Comparison of ENCODE assay signal across 8 cellular contexts in the genomic region with DNA sequence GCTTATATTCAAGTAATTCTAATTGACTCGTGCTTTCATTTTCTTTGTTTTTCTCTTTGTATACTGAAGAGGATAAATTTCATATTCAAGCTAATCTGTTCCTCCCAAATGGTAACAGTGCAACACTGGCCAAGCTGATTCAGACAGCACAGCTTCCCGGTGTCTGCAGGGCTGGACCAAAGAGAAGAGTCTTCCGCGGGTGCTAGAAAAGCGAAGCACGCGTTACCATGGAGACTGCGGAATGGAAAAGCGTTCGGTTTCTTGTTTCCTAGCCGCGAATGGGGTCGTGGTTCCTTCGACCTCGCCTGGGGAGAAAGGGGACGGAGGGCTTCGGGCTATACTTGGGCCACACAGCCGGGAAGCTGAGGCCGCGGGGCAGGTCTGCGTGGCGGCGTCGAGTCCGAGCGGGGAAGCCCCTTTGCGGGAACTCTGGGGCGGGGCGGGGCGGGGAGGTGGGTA. TPM values are rescaled to one million over a fixed set of nuclear protein-coding genes. Genes with fewer than 3 reads are reported as not detected.
DNase-seq lines count a peak whose midpoint lies in the region; ATAC-seq and TF ChIP-seq lines count a peak whose summit lies in the region.

No MANE protein-coding gene starts in this region.

- no peaks in the 10 kb centered on the region for H3K9me3 ChIP-seq in OCI-LY7 (ENCODE audit: low read length)
- no peaks in the 10 kb centered on the region for H3K9me3 ChIP-seq in ovary

- 0 to 1% (median 0%) methylated on average over 30 of the region's 30 CpGs for WGBS in ovary, 3 donors

- H3K4me3 Mint-ChIP-seq in glutamatergic neuron (ENCODE audit: unreplicated experiment), result peak overlapping the region; percentile 88

- no peaks in the 10 kb centered on the region for H3K9me3 Mint-ChIP-seq in glutamatergic neuron (ENCODE audit: unreplicated experiment)

- CTCF ChIA-PET in OCI-LY7 (lab: Charles Lee; ENCODE audit: unreplicated experiment), result no interaction called here

- no peak overlapping the region for H3K27ac ChIP-seq in OCI-LY7 (ENCODE audit: low read depth, low read length, poor library complexity, severe bottlenecking)
- no peak overlapping the region for H3K27ac ChIP-seq in ovary

- ATAC-seq in HG02623 (IDR thresholded peaks at IDR 0.05; ENCODE audit: unreplicated experiment), result no peak

- no peak for TF ChIP-seq CTCF in GM12865 (IDR thresholded peaks at IDR 0.05; ENCODE audit: insufficient read depth, low read depth, low read length, missing control alignments)
- no peak for TF ChIP-seq CTCF in OCI-LY7 (conservative IDR thresholded peaks at IDR 0.05; ENCODE audit: low read length)
- TF ChIP-seq CTCF in glutamatergic neuron (IDR thresholded peaks at IDR 0.05; ENCODE audit: partially characterized antibody, unreplicated experiment), result no peak
- no peak for TF ChIP-seq CTCF in ovary (IDR thresholded peaks at IDR 0.05)

- BruUV-seq in OCI-LY7 (replicated peaks; lab: Mats Ljungman, UMichigan), result no TSS peak

- H3K36me3 ChIP-seq in OCI-LY7 (ENCODE audit: insufficient read depth, low read length) (no peaks in the 10 kb centered on the region), ovary (no peaks in the 10 kb centered on the region)

- H3K4me1 Mint-ChIP-seq in glutamatergic neuron (ENCODE audit: low read depth, unreplicated experiment), result no peaks in the 10 kb centered on the region

- no peaks in the 10 kb centered on the region for H3K9me2 ChIP-seq in OCI-LY7 (ENCODE audit: insufficient read depth, low read length)

- H2AFZ ChIP-seq in OCI-LY7 (ENCODE audit: low read length), result peak overlapping the region; percentile 81

- no peak for TF ChIP-seq POLR2A in ovary (IDR thresholded peaks at IDR 0.05)

- H3K4me3 ChIP-seq in GM12865 (ENCODE audit: low read depth, low read length) (peak overlapping the region; percentile 61), OCI-LY7 (ENCODE audit: low read depth, low read length, poor library complexity, severe bottlenecking) (peak overlapping the region; percentile 62), ovary (peak overlapping the region; percentile 38)

- peak; percentile 44 for DNase-seq in A172 (ENCODE audit: low spot score)
- DNase-seq in GM12865 (ENCODE audit: low read depth), result peak; percentile 40
- DNase-seq in OCI-LY7 (ENCODE audit: low spot score), result peak; percentile 28
- peak; percentile 42 for DNase-seq in activated naive CD4-positive, alpha-beta T cell treated with anti-CD3 and anti-CD28 coated beads, Interleukin-2, amount 50 U/mL, for 16 hours
- peak; percentile 67 for DNase-seq in glutamatergic neuron
- peak; percentile 50 to 68 (median 63) for DNase-seq in ovary
- DNase-seq in activated gamma-delta T cell treated with Interleukin-2 at 50 U/mL for 16 hours, result no peak

- H3K4me1 ChIP-seq in OCI-LY7 (ENCODE audit: insufficient read depth, low read length, poor library complexity, severe bottlenecking), result no peaks in the 10 kb centered on the region
- H3K4me1 ChIP-seq in ovary (ENCODE audit: insufficient read depth), result peaks cover 3% of the 10 kb centered on the region

- H4K20me1 ChIP-seq in OCI-LY7 (ENCODE audit: insufficient read depth, low read length), result no peaks in the 10 kb centered on the region

- TF ChIP-seq EP300 in ovary (IDR thresholded peaks at IDR 0.05), result no peak

- POLR2A ChIA-PET in OCI-LY7 (lab: Charles Lee), result interaction anchor here (0.5 to 1.3 kb wide), 5 partner anchors 10 to 173 kb away, joined by 3 to 7 read pairs (median 4); no protein-coding TSS in a partner anchor

- no peak overlapping the region for H3K27ac Mint-ChIP-seq in glutamatergic neuron (ENCODE audit: unreplicated experiment)

- H3K79me2 ChIP-seq in OCI-LY7 (ENCODE audit: insufficient read depth, low read depth, low read length), result no peaks in the 10 kb centered on the region

- peaks cover 7% of the 10 kb centered on the region for H3K27me3 Mint-ChIP-seq in glutamatergic neuron (ENCODE audit: unreplicated experiment)

- H3K27me3 ChIP-seq in ovary, result no peaks in the 10 kb centered on the region

- intact Hi-C loops in OCI-LY7 (cut with micrococcal nuclease; ENCODE audit: unreplicated experiment) (loop anchor here (10.0 kb wide), 1 partner anchor 573 kb away; a partner anchor contains a TSS), ovary (cut with DNase I) (loop anchor here in 3 of 4 donors (10.0 kb wide), 4 partner anchors 167 to 327 kb away; no protein-coding TSS in a partner anchor)

- no peaks in the 10 kb centered on the region for H3K36me3 Mint-ChIP-seq in glutamatergic neuron (ENCODE audit: unreplicated experiment)

- peak overlapping the region; percentile 66 for H3K4me2 ChIP-seq in OCI-LY7 (ENCODE audit: low read length)

RNA-seq across cellular contexts. Expression of a gene that starts 6.2 kb away (rescaled TPM):
- total RNA-seq in A172 (2014; rRNA removed; shearing (Covaris generic)), result 0.72 and 1.2 TPM in 2 replicates
- not detected in 2 replicates for total RNA-seq in OCI-LY7 (2014; rRNA removed; shearing (Covaris generic))
- not detected in 2 replicates for total RNA-seq in OCI-LY7 (2022)
- 5.1 TPM for total RNA-seq in glutamatergic neuron (ENCODE audit: unreplicated experiment)
- 1 to 10 TPM in 5 of 7 donors, under 1 TPM in 2; 0.34 to 3.3 (median 1.4) TPM for total RNA-seq in ovary
- 1 to 10 TPM; 1.4 to 1.7 TPM for polyA plus RNA-seq in ovary

RNA-seq across cellular contexts. Expression of a gene that starts 33.7 kb away (rescaled TPM):
- not detected in 2 replicates for total RNA-seq in A172 (2014; rRNA removed; shearing (Covaris generic))
- total RNA-seq in OCI-LY7 (2014; rRNA removed; shearing (Covaris generic)), result not detected in 2 replicates
- total RNA-seq in OCI-LY7 (2022) (not detected in 2 replicates), glutamatergic neuron (ENCODE audit: unreplicated experiment) (not detected), ovary (not detected)
- polyA plus RNA-seq in ovary, result not detected
